ENCODE assay signal across 11 cellular contexts in genomic region chr13:59261928-59262488, GRCh38.
A peak's percentile ranks its signal among the peaks of the same experiment; 100 is the strongest.
DNase-seq lines count a peak whose midpoint lies in the region; ATAC-seq and TF ChIP-seq lines count a peak whose summit lies in the region.
"Had no signal": no experiment of that assay in that cellular context is flagged by ENCODE, and none has a peak within 500 bp of the region (broad histone marks: within the 10 kb centered on the region; RNA-seq: fewer than 3 reads in every experiment).

No MANE protein-coding gene starts in this region.

- peak in 2 of 3 experiments; percentile 21 to 58 for DNase-seq in NCI-H1417 (lab: John Stamatoyannopoulos, UW)
- no peak for DNase-seq in NCI-H1417 treated with DMSO at 0.1 percent for 48 hours (lab: John Stamatoyannopoulos, UW)
- peak; percentile 42 for DNase-seq in globus pallidus (ENCODE audit: low spot score)
- DNase-seq in retina = peak; percentile 22
- DNase-seq in MG63 = no peak
- no peak for DNase-seq in NK-92 (lab: John Stamatoyannopoulos, UW; ENCODE audit: unreplicated experiment)
- DNase-seq: activated CD4-positive, alpha-beta T cell treated with anti-CD3 and anti-CD28 coated beads for 1 hour; NCI-H2081 treated with DMSO at 0.1 percent for 48 hours; stomach had no signal

- H3K4me3 ChIP-seq in OCI-LY1 (ENCODE audit: low read depth, low read length, poor library complexity, severe bottlenecking) (no peak overlapping the region), MG63 (no peak overlapping the region)
- H3K4me3 ChIP-seq: stomach had no signal

- H3K4me1 ChIP-seq in OCI-LY1 (ENCODE audit: insufficient read depth, low read length, severe bottlenecking) = no peaks in the 10 kb centered on the region
- H3K4me1 ChIP-seq: stomach had no signal

- H4K20me1 ChIP-seq in OCI-LY1 (ENCODE audit: insufficient read depth, low read length) = no peaks in the 10 kb centered on the region

- H3K9me3 ChIP-seq in OCI-LY1 (ENCODE audit: low read length) (no peaks in the 10 kb centered on the region), MG63 (no peaks in the 10 kb centered on the region)
- H3K9me3 ChIP-seq: stomach had no signal

- TF ChIP-seq CTCF in OCI-LY1 (IDR thresholded peaks at IDR 0.05; ENCODE audit: low read length) = peak; percentile 49

- no peaks in the 10 kb centered on the region for H3K36me3 ChIP-seq in OCI-LY1 (ENCODE audit: insufficient read depth, low read length)
- no peaks in the 10 kb centered on the region for H3K36me3 ChIP-seq in MG63
- H3K36me3 ChIP-seq: stomach had no signal

- H3K9me2 ChIP-seq in OCI-LY1 (ENCODE audit: low read depth, low read length) = no peaks in the 10 kb centered on the region

- H2AFZ ChIP-seq in OCI-LY1 (ENCODE audit: low read length) = no peak overlapping the region

- H3K4me2 ChIP-seq in OCI-LY1 (ENCODE audit: low read length) = no peak overlapping the region

- H3K9ac ChIP-seq in OCI-LY1 (ENCODE audit: low read length) = no peak overlapping the region

- ATAC-seq in HG02763 (IDR thresholded peaks at IDR 0.05; ENCODE audit: unreplicated experiment) = no peak

- H3K27me3 ChIP-seq in OCI-LY1 (ENCODE audit: insufficient read depth, low read length) (no peaks in the 10 kb centered on the region), MG63 (no peaks in the 10 kb centered on the region)
- H3K27me3 ChIP-seq: stomach had no signal

- no peaks in the 10 kb centered on the region for H3K79me2 ChIP-seq in OCI-LY1 (ENCODE audit: insufficient read depth, low read length)

- H3K27ac ChIP-seq in OCI-LY1 (ENCODE audit: low read depth, low read length, poor library complexity, severe bottlenecking) = no peak overlapping the region
- H3K27ac ChIP-seq: stomach had no signal

- H3F3A ChIP-seq in OCI-LY1 (ENCODE audit: insufficient read depth, low read length) = no peaks in the 10 kb centered on the region

Comparison
In these comparisons a context has a peak if more than half of its experiments do, and no peak if none do; other contexts are left out.
1. DNase-seq: peak in NCI-H1417 (2 of 3), globus pallidus (single experiment) and retina (single experiment); none in NCI-H1417 treated with DMSO at 0.1 percent for 48 hours (single experiment), MG63 (single experiment) and NK-92 (single experiment).